ENCODE assay signal across 15 cellular contexts in genomic region chr1:201190005-201190404, GRCh38. TPM values are rescaled to one million over a fixed set of nuclear protein-coding genes. Genes with fewer than 3 reads are reported as not detected.
DNase-seq lines count a peak whose midpoint lies in the region; ATAC-seq and TF ChIP-seq lines count a peak whose summit lies in the region.
"Had no signal": no experiment of that assay in that cellular context is flagged by ENCODE, and none has a peak within 500 bp of the region (broad histone marks: within the 10 kb centered on the region; RNA-seq: fewer than 3 reads in every experiment).

No MANE protein-coding gene starts in this region.

- no peaks in the 10 kb centered on the region for H3K36me3 ChIP-seq in tibial nerve

- DNase-seq in NCI-H2171 treated with DMSO at 0.1 percent for 48 hours (lab: John Stamatoyannopoulos, UW) (peak; percentile 42), NCI-H2171 (lab: John Stamatoyannopoulos, UW) (no peak), T-helper 17 cell (no peak), mesenteric fat pad (ENCODE audit: low spot score) (peak; percentile 76), type B pancreatic cell (ENCODE audit: extremely low spot score, unreplicated experiment) (no peak), tibial nerve (ENCODE audit: low spot score in 2 of 2) (no peak), OCI-M1 (lab: John Stamatoyannopoulos, UW) (no peak)
- DNase-seq: CD4-positive, alpha-beta memory T cell; DND-41; GDM1 had no signal

- no peak overlapping the region for H3K4me3 ChIP-seq in tibial nerve
- H3K4me3 ChIP-seq: GM23338 had no signal

- H3K9me3 ChIP-seq in T-helper 17 cell (ENCODE audit: control insufficient read depth, low read length, poor library complexity, severe bottlenecking) = no peaks in the 10 kb centered on the region
- no peaks in the 10 kb centered on the region for H3K9me3 ChIP-seq in tibial nerve

- ATAC-seq in T-helper 17 cell (no peak), HG02678 (IDR thresholded peaks at IDR 0.05; ENCODE audit: unreplicated experiment) (no peak)

- TF ChIP-seq EP300 in tibial nerve (IDR thresholded peaks at IDR 0.05) = no peak

- H3K27ac Mint-ChIP-seq in T-helper 17 cell (no peak overlapping the region), type B pancreatic cell (peak overlapping the region; percentile 15)
- H3K27ac Mint-ChIP-seq: CD4-positive, alpha-beta memory T cell; GM23338; IgD-negative memory B cell had no signal

- 84 to 86% methylated on average over 6 of the region's 6 CpGs for WGBS in tibial nerve, 2 donors

- no peaks in the 10 kb centered on the region for H3K9me3 Mint-ChIP-seq in type B pancreatic cell
- H3K9me3 Mint-ChIP-seq: CD4-positive, alpha-beta memory T cell; GM23338; H9; IgD-negative memory B cell had no signal

- no peak overlapping the region for H3K27ac ChIP-seq in tibial nerve
- H3K27ac ChIP-seq: C4-2B had no signal

- H3K4me1 ChIP-seq in tibial nerve = peaks cover 0 to 3% (median 0%) of the 10 kb centered on the region in 4 donors

- H3K4me3 Mint-ChIP-seq in T-helper 17 cell (peak overlapping the region; percentile 61), type B pancreatic cell (no peak overlapping the region)
- H3K4me3 Mint-ChIP-seq: CD4-positive, alpha-beta memory T cell; GM23338; H9 had no signal

- peaks cover 42% of the 10 kb centered on the region for H3K27me3 Mint-ChIP-seq in T-helper 17 cell
- H3K27me3 Mint-ChIP-seq in type B pancreatic cell = peaks cover 15% of the 10 kb centered on the region

- TF ChIP-seq POLR2A in tibial nerve (IDR thresholded peaks at IDR 0.05) = no peak

- H3K36me3 Mint-ChIP-seq in T-helper 17 cell (ENCODE audit: low read depth) (peaks cover 5% of the 10 kb centered on the region), type B pancreatic cell (no peaks in the 10 kb centered on the region)
- H3K36me3 Mint-ChIP-seq: CD4-positive, alpha-beta memory T cell; IgD-negative memory B cell had no signal

- TF ChIP-seq CTCF in type B pancreatic cell (conservative IDR thresholded peaks at IDR 0.05) = no peak
- no peak for TF ChIP-seq CTCF in tibial nerve (IDR thresholded peaks at IDR 0.05)

- peaks cover 5% of the 10 kb centered on the region for H3K4me1 Mint-ChIP-seq in T-helper 17 cell
- H3K4me1 Mint-ChIP-seq in type B pancreatic cell (ENCODE audit: unreplicated experiment) = peaks cover 27% of the 10 kb centered on the region
- H3K4me1 Mint-ChIP-seq: CD4-positive, alpha-beta memory T cell; IgD-negative memory B cell had no signal

- H3K27me3 ChIP-seq in tibial nerve = no peaks in the 10 kb centered on the region

RNA-seq across cellular contexts. Expression of gene IGFN1, which starts 0.6 kb away (rescaled TPM):
- not detected for total RNA-seq in T-helper 17 cell
- not detected for total RNA-seq in mesenteric fat pad
- 2.0 and 7.9 TPM in 2 replicates for total RNA-seq in type B pancreatic cell (ENCODE audit: low replicate concordance)
- total RNA-seq in tibial nerve = not detected
- total RNA-seq: CD4-positive, alpha-beta memory T cell; GM23338; H9 had no signal

RNA-seq across cellular contexts. Expression of gene TMEM9, which starts 35.7 kb away (rescaled TPM):
- total RNA-seq in T-helper 17 cell (10 to 100 TPM; 13.0 to 13.1 TPM), mesenteric fat pad (29.2 TPM), type B pancreatic cell (ENCODE audit: low replicate concordance) (97.1 and 117 TPM in 2 replicates), tibial nerve (10 to 100 TPM; 57.9 to 73.9 (median 66.3) TPM)

Comparison
In these comparisons a context has a peak if more than half of its experiments do, and no peak if none do; other contexts are left out.
1. DNase-seq: peak in NCI-H2171 treated with DMSO at 0.1 percent for 48 hours (single experiment) and mesenteric fat pad (single experiment); none in NCI-H2171 (single experiment), T-helper 17 cell (0 of 3), type B pancreatic cell (single experiment), tibial nerve (0 of 2) and OCI-M1 (single experiment).